In the genomic region with DNA sequence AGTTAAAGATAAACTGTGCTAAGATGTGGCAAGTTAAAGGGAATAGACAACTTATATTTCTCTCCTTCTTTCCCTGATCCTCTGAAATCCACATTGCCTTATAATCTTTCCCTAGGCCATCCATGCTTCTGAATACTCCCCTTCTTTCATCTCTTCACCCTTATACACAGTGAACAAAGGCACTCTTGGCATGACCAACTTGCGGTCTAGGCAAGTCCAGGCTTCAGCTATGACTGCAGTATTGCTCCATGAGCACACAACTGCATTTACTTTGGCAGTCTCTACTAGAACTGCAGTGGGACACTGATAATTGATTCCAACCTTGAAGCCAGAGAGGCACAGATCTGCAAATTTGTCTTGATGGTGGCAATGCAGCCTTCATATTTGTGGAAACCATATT, we compare ENCODE assay signal across 32 cellular contexts. TPM values are rescaled to one million over a fixed set of nuclear protein-coding genes. Genes with fewer than 3 reads are reported as not detected.
A peak's percentile ranks its signal among the peaks of the same experiment; 100 is the strongest.
DNase-seq lines count a peak whose midpoint lies in the region; ATAC-seq and TF ChIP-seq lines count a peak whose summit lies in the region.
"Had no signal": no experiment of that assay in that cellular context is flagged by ENCODE, and none has a peak within 500 bp of the region (broad histone marks: within the 10 kb centered on the region; RNA-seq: fewer than 3 reads in every experiment).

No MANE protein-coding gene starts in this region.

- no peak overlapping the region for H3K14ac ChIP-seq in trophoblast cell (ENCODE audit: low read length)

- H3K4me1 Mint-ChIP-seq in WTC11 (peaks cover 26% of the 10 kb centered on the region), T-cell (peaks cover 0 to 3% (median 0%) of the 10 kb centered on the region in 3 donors)

- no peak overlapping the region for H3K18ac ChIP-seq in trophoblast cell (ENCODE audit: low read length)

- peaks cover 24% of the 10 kb centered on the region for H3K36me3 Mint-ChIP-seq in WTC11
- peaks cover 40% of the 10 kb centered on the region for H3K36me3 Mint-ChIP-seq in T-cell

- no peak overlapping the region for H2AFZ ChIP-seq in trophoblast cell (ENCODE audit: insufficient read depth, low read length, poor library complexity)

- H3K9me3 Mint-ChIP-seq in WTC11 (peaks cover 16% of the 10 kb centered on the region), T-cell (peaks cover 0 to 6% (median 0%) of the 10 kb centered on the region in 3 donors)

- no peak for ATAC-seq in WTC11
- ATAC-seq in T-cell (replicated peaks in 1 of 4) = no peak
- ATAC-seq: gastrocnemius medialis; left ventricle myocardium superior; naive thymus-derived CD4-positive, alpha-beta T cell; SK-N-SH treated with all-trans-retinoic acid at 6 μM for 48 hours had no signal

- H3K27ac Mint-ChIP-seq in WTC11 = peak overlapping the region; percentile 54; the same call in 1 of the 2 replicates
- H3K27ac Mint-ChIP-seq in T-cell = no peak overlapping the region
- H3K27ac Mint-ChIP-seq: naive thymus-derived CD4-positive, alpha-beta T cell had no signal

- H3K4me3 Mint-ChIP-seq in WTC11 = no peak overlapping the region
- H3K4me3 Mint-ChIP-seq in T-cell = no peak overlapping the region
- H3K4me3 Mint-ChIP-seq: naive thymus-derived CD4-positive, alpha-beta T cell had no signal

- no peak overlapping the region for H2AK5ac ChIP-seq in trophoblast cell (ENCODE audit: low read length)

- peaks cover 3% of the 10 kb centered on the region for H3K79me1 ChIP-seq in trophoblast cell (ENCODE audit: low read length)

- no CpG with 5 or more reads among the region's 1 CpG for WGBS in trophoblast cell (ENCODE audit: extremely low coverage, insufficient coverage, insufficient read length)

- H3K79me2 ChIP-seq in trophoblast cell (ENCODE audit: control insufficient read depth, insufficient read depth, low read length, poor library complexity) = no peaks in the 10 kb centered on the region

- H3K4me2 ChIP-seq in trophoblast cell (ENCODE audit: low read length) = no peak overlapping the region

- H4K12ac ChIP-seq in trophoblast cell (ENCODE audit: low read depth, low read length) = no peak overlapping the region

- H3K4ac ChIP-seq in trophoblast cell (ENCODE audit: low read depth, low read length) = no peak overlapping the region

- peaks cover 0 to 7% of the 10 kb centered on the region in 2 experiments for H3K36me3 ChIP-seq in trophoblast cell (ENCODE audit: control insufficient read depth in 1 of 2, insufficient read depth in 2 of 2, low read length in 2 of 2)
- H3K36me3 ChIP-seq: gastrocnemius medialis, MG63 had no signal

- no peaks in the 10 kb centered on the region for H3K27me3 Mint-ChIP-seq in WTC11 (ENCODE audit: low read depth)
- H3K27me3 Mint-ChIP-seq in T-cell = no peaks in the 10 kb centered on the region
- H3K27me3 Mint-ChIP-seq: naive thymus-derived CD4-positive, alpha-beta T cell had no signal

- no peaks in the 10 kb centered on the region for H3K27me3 ChIP-seq in trophoblast cell (ENCODE audit: insufficient read depth, low read length)
- H3K27me3 ChIP-seq: gastrocnemius medialis, MG63, spleen, upper lobe of left lung had no signal

- H3K23ac ChIP-seq in trophoblast cell (ENCODE audit: low read length) = no peak overlapping the region

- no peak overlapping the region for H3K27ac ChIP-seq in trophoblast cell (ENCODE audit: low read depth, low read length)
- H3K27ac ChIP-seq: C4-2B, gastrocnemius medialis, spleen, upper lobe of left lung had no signal

- H4K8ac ChIP-seq in trophoblast cell (ENCODE audit: low read depth, low read length) = no peak overlapping the region

- H3K9me3 ChIP-seq in trophoblast cell (ENCODE audit: insufficient read depth, low read depth, low read length) = peaks cover 3% of the 10 kb centered on the region
- H3K9me3 ChIP-seq: Caco-2, gastrocnemius medialis, MG63 had no signal

- peak; percentile 3 for DNase-seq in OCI-M2 (lab: John Stamatoyannopoulos, UW; ENCODE audit: unreplicated experiment)
- DNase-seq in WTC11 (ENCODE audit: low spot score) = no peak
- DNase-seq in fibroblast of mammary gland (ENCODE audit: low read depth) = peak; percentile 33
- peak; percentile 24 to 64 for DNase-seq in trophoblast cell
- DNase-seq in activated naive CD4-positive, alpha-beta T cell treated with anti-CD3 and anti-CD28 coated beads, Interleukin-2, amount 50 U/mL, for 16 hours = no peak
- no peak for DNase-seq in T-cell
- DNase-seq in AG08396 (ENCODE audit: low spot score) = no peak
- DNase-seq: activated CD4-positive, alpha-beta T cell treated with anti-CD3 and anti-CD28 coated beads for 4 hours; activated gamma-delta T cell; activated T-cell treated with anti-CD3 and anti-CD28 coated beads, Interleukin-2, amount 50 U/mL, for 1 hour; Caco-2; gastrocnemius medialis; hippocampal formation; left ventricle myocardium superior; MG63; midbrain; naive thymus-derived CD4-positive, alpha-beta T cell; NCI-H1105 treated with DMSO at 0.1 percent for 48 hours; NCI-H1930; NCI-H526 treated with DMSO at 0.1 percent for 48 hours; retina; spleen; stimulated activated CD4-positive, alpha-beta T cell treated with anti-CD3 and anti-CD28 coated beads, Interleukin-2, amount 100 ng/mL, for 48 hours; T-helper 2 cell; upper lobe of left lung had no signal

- no peak overlapping the region for H4K91ac ChIP-seq in trophoblast cell (ENCODE audit: low read depth, low read length)

- no peak overlapping the region for H2BK120ac ChIP-seq in trophoblast cell (ENCODE audit: insufficient read depth, low read length, poor library complexity)

- POLR2A ChIA-PET in WTC11 (lab: Charles Lee) = no interaction called here
- POLR2A ChIA-PET in T-cell (lab: Charles Lee) = no interaction called here

- H2BK12ac ChIP-seq in trophoblast cell (ENCODE audit: low read length) = no peak overlapping the region

- H3K4me3 ChIP-seq in fibroblast of mammary gland (ENCODE audit: control insufficient read depth, low read depth, low read length) (no peak overlapping the region), trophoblast cell (ENCODE audit: low read depth, low read length) (no peak overlapping the region)
- H3K4me3 ChIP-seq: gastrocnemius medialis, MG63, spleen, upper lobe of left lung had no signal

- H2BK5ac ChIP-seq in trophoblast cell (ENCODE audit: low read depth, low read length, poor library complexity) = no peak overlapping the region

- peaks cover 7 to 14% of the 10 kb centered on the region in 2 experiments for H3K4me1 ChIP-seq in trophoblast cell (ENCODE audit: control insufficient read depth in 1 of 2, insufficient read depth in 2 of 2, low read length in 2 of 2)
- H3K4me1 ChIP-seq: gastrocnemius medialis, spleen, upper lobe of left lung had no signal

- CTCF ChIA-PET in WTC11 (lab: Charles Lee) (interaction anchor here (0.7 to 1.9 kb wide), 2 partner anchors 20 to 22 kb away, joined by 3 to 15 read pairs; no protein-coding TSS in a partner anchor), T-cell (lab: Charles Lee) (interaction anchor here in 1 of 2 donors (1.4 kb wide), 1 partner anchor 21 kb away, joined by 4 read pairs; no protein-coding TSS in a partner anchor)

- no peak overlapping the region for H3K9ac ChIP-seq in trophoblast cell (ENCODE audit: low read length)

- no peak for TF ChIP-seq CTCF in WTC11 (IDR thresholded peaks at IDR 0.05)
- no peak for TF ChIP-seq CTCF in fibroblast of mammary gland (conservative IDR thresholded peaks at IDR 0.05; ENCODE audit: control insufficient read depth, insufficient read depth, low read depth, low read length)

TF ChIP-seq in WTC11, 78 proteins besides CTCF, POLR2A, EP300 and RAD21 (continues in another document):
- TF ChIP-seq MXD4 (CRISPR knock-in tag; IDR thresholded peaks at IDR 0.05; ENCODE audit: borderline replicate concordance) (no peak), RORB (CRISPR knock-in tag; IDR thresholded peaks at IDR 0.05) (no peak), TP53 (CRISPR knock-in tag; IDR thresholded peaks at IDR 0.05) (no peak), PRRX2 (CRISPR knock-in tag; IDR thresholded peaks at IDR 0.05) (no peak), ZNF121 (CRISPR knock-in tag; IDR thresholded peaks at IDR 0.05) (no peak), ZNF671 (CRISPR knock-in tag; IDR thresholded peaks at IDR 0.05) (no peak)
- TF ChIP-seq, protein P1, sequence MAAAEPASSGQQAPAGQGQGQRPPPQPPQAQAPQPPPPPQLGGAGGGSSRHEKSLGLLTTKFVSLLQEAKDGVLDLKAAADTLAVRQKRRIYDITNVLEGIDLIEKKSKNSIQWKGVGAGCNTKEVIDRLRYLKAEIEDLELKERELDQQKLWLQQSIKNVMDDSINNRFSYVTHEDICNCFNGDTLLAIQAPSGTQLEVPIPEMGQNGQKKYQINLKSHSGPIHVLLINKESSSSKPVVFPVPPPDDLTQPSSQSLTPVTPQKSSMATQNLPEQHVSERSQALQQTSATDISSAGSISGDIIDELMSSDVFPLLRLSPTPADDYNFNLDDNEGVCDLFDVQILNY (CRISPR knock-in tag; IDR thresholded peaks at IDR 0.05) = no peak
- TF ChIP-seq, protein P2, sequence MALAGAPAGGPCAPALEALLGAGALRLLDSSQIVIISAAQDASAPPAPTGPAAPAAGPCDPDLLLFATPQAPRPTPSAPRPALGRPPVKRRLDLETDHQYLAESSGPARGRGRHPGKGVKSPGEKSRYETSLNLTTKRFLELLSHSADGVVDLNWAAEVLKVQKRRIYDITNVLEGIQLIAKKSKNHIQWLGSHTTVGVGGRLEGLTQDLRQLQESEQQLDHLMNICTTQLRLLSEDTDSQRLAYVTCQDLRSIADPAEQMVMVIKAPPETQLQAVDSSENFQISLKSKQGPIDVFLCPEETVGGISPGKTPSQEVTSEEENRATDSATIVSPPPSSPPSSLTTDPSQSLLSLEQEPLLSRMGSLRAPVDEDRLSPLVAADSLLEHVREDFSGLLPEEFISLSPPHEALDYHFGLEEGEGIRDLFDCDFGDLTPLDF (CRISPR knock-in tag; IDR thresholded peaks at IDR 0.05) = no peak
- TF ChIP-seq, protein P3, sequence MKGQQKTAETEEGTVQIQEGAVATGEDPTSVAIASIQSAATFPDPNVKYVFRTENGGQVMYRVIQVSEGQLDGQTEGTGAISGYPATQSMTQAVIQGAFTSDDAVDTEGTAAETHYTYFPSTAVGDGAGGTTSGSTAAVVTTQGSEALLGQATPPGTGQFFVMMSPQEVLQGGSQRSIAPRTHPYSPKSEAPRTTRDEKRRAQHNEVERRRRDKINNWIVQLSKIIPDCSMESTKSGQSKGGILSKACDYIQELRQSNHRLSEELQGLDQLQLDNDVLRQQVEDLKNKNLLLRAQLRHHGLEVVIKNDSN (CRISPR knock-in tag; IDR thresholded peaks at IDR 0.05) = no peak

RNA-seq across cellular contexts. Expression of a gene that starts 24.2 kb away (rescaled TPM):
- total RNA-seq in WTC11 (2021) (71.5 to 81.5 TPM (median 79.0 TPM) in 3 replicates), T-cell (10 to 100 TPM; 42.3 to 48.4 (median 43.0) TPM)
- 51.0 and 56.5 TPM in 2 replicates for polyA plus RNA-seq in trophoblast cell (2013)

RNA-seq across cellular contexts. Expression of a gene that starts 29.1 kb away (rescaled TPM):
- total RNA-seq in WTC11 (2021) (not detected in 3 replicates), T-cell (not detected)
- polyA plus RNA-seq in trophoblast cell (2013) = 0.03 TPM in 2 replicates
- total RNA-seq: activated CD8-positive, alpha-beta memory T cell treated with anti-CD3 and anti-CD28 coated beads for 36 hours; Caco-2; chondrocyte; epithelial cell of proximal tubule; gastrocnemius medialis; HT-29; left ventricle myocardium superior; naive thymus-derived CD4-positive, alpha-beta T cell; subcutaneous adipose tissue; upper lobe of left lung had no signal
- polyA plus RNA-seq: naive thymus-derived CD4-positive, alpha-beta T cell; spleen had no signal

Comparison
In these comparisons a context has a peak if more than half of its experiments do, and no peak if none do; other contexts are left out.
1. DNase-seq: peak in OCI-M2 (single experiment), fibroblast of mammary gland (single experiment) and trophoblast cell (2 of 2); none in WTC11 (single experiment), activated naive CD4-positive, alpha-beta T cell treated with anti-CD3 and anti-CD28 coated beads, Interleukin-2, amount 50 U/mL, for 16 hours (single experiment), T-cell (0 of 34) and AG08396 (single experiment).